In genomic region chr2:4354678-4355077, GRCh38 we compare ENCODE assay signal across 1 cellular context.
TF ChIP-seq lines count a peak whose summit lies in the region.

No MANE protein-coding gene starts in this region.

TF ChIP-seq in HepG2, 621 proteins besides CTCF, POLR2A, EP300 and RAD21 (continued from another document):
- TF ChIP-seq ZNF878 (CRISPR knock-in tag; IDR thresholded peaks at IDR 0.05) (no peak), ZNF329 (CRISPR knock-in tag; IDR thresholded peaks at IDR 0.05; ENCODE audit: low read depth) (no peak), TARDBP (CRISPR knock-in tag; IDR thresholded peaks at IDR 0.05) (no peak), HMGXB3 (CRISPR knock-in tag; IDR thresholded peaks at IDR 0.05; ENCODE audit: borderline replicate concordance) (no peak)
